16 cellular contexts compared by ENCODE assay signal in genomic region chr1:246503341-246503740, GRCh38. TPM values are rescaled to one million over a fixed set of nuclear protein-coding genes. Genes with fewer than 3 reads are reported as not detected.
A peak's percentile ranks its signal among the peaks of the same experiment; 100 is the strongest.
DNase-seq lines count a peak whose midpoint lies in the region; ATAC-seq and TF ChIP-seq lines count a peak whose summit lies in the region.
"Had no signal": no experiment of that assay in that cellular context is flagged by ENCODE, and none has a peak within 500 bp of the region (broad histone marks: within the 10 kb centered on the region; RNA-seq: fewer than 3 reads in every experiment).

No MANE protein-coding gene starts in this region.

- no peak overlapping the region for H3K4me3 ChIP-seq in breast epithelium
- H3K4me3 ChIP-seq in epithelial cell of esophagus (ENCODE audit: low read length) = no peak overlapping the region
- H3K4me3 ChIP-seq: right lobe of liver had no signal

- no peaks in the 10 kb centered on the region for H3K9me3 ChIP-seq in breast epithelium
- H3K9me3 ChIP-seq: Caco-2, right lobe of liver had no signal

- peak overlapping the region; percentile 34 for H3K27ac Mint-ChIP-seq in MCF 10A (ENCODE audit: low read depth, unreplicated experiment)
- H3K27ac Mint-ChIP-seq: activated T-helper 2 cell treated with anti-CD3 and anti-CD28 coated beads, Interferon-gamma antibody, Interleukin-2, Interleukin-4, amounts not matched to agents 10 μg/mL and 5 μg/mL and 100 μg/mL, durations not matched to agents 14 hours and 24 hours and 36 hours had no signal

- H3K4me3 Mint-ChIP-seq in MCF 10A (ENCODE audit: unreplicated experiment) = no peak overlapping the region

- H3K27me3 Mint-ChIP-seq in MCF 10A (ENCODE audit: insufficient read depth, unreplicated experiment) = no peaks in the 10 kb centered on the region

- DNase-seq in MCF 10A (ENCODE audit: unreplicated experiment) (peak; percentile 56), breast epithelium (ENCODE audit: low spot score in 2 of 2) (no peak), NCI-H748 treated with DMSO at 0.1 percent for 48 hours (lab: John Stamatoyannopoulos, UW) (peak; percentile 23), epithelial cell of esophagus (ENCODE audit: low read depth) (peak; percentile 93), GF-D8 (lab: John Stamatoyannopoulos, UW) (no peak), NCI-H187 (lab: John Stamatoyannopoulos, UW) (no peak)
- no peak for DNase-seq in activated CD4-positive, alpha-beta T cell treated with anti-CD3 and anti-CD28 coated beads, Interleukin-2, amount 50 U/mL, for 48 hours
- DNase-seq: activated CD8-positive, alpha-beta memory T cell treated with anti-CD3 and anti-CD28 coated beads for 24 hours; Caco-2; mesenchymal stem cell; NCI-H2081 treated with DMSO at 0.1 percent for 48 hours; right lobe of liver; stimulated activated CD4-positive, alpha-beta T cell treated with anti-CD3 and anti-CD28 coated beads, Interleukin-4, amount 100 ng/mL, for 4 hours; trophoblast cell had no signal

- TF ChIP-seq CTCF in MCF 10A (IDR thresholded peaks at IDR 0.05; ENCODE audit: unreplicated experiment) (no peak), breast epithelium (IDR thresholded peaks at IDR 0.05) (no peak), epithelial cell of esophagus (IDR thresholded peaks at IDR 0.05; ENCODE audit: insufficient read depth, low read depth, low read length, missing control alignments) (no peak)

- BruUV-seq in MCF 10A (replicated peaks; lab: Mats Ljungman, UMichigan) = no TSS peak

- H3K4me1 Mint-ChIP-seq in MCF 10A (ENCODE audit: insufficient read depth, unreplicated experiment) = peaks cover 35% of the 10 kb centered on the region

- H3K9me3 Mint-ChIP-seq in MCF 10A (ENCODE audit: unreplicated experiment) = no peaks in the 10 kb centered on the region
- H3K9me3 Mint-ChIP-seq: activated T-helper 2 cell treated with anti-CD3 and anti-CD28 coated beads, Interferon-gamma antibody, Interleukin-2, Interleukin-4, amounts not matched to agents 10 μg/mL and 5 μg/mL and 100 μg/mL, durations not matched to agents 14 hours and 24 hours and 36 hours had no signal

- no peaks in the 10 kb centered on the region for H3K4me1 ChIP-seq in breast epithelium
- H3K4me1 ChIP-seq: right lobe of liver had no signal

- intact Hi-C loops in MCF 10A (cut with micrococcal nuclease) = no loop called here
- intact Hi-C loops in breast epithelium (cut with DNase I; ENCODE audit: low total_unique reads) = no loop called here

- no peaks in the 10 kb centered on the region for H3K36me3 ChIP-seq in breast epithelium
- H3K36me3 ChIP-seq: right lobe of liver had no signal

- POLR2A ChIA-PET in MCF 10A (lab: Yijun Ruan, JAX) = interaction anchor here (0.7 to 1.2 kb wide), 3 partner anchors 9 to 215 kb away, joined by 3 to 4 read pairs (median 3); no protein-coding TSS in a partner anchor

- no peak for TF ChIP-seq POLR2A in breast epithelium (IDR thresholded peaks at IDR 0.05)

- H3K27ac ChIP-seq in breast epithelium = peak overlapping the region in 1 of 2 donors; percentile 40
- H3K27ac ChIP-seq: right lobe of liver had no signal

- ATAC-seq in HG02870 (IDR thresholded peaks at IDR 0.05; ENCODE audit: unreplicated experiment) = no peak
- ATAC-seq: right lobe of liver had no signal

- peaks cover 8% of the 10 kb centered on the region for H3K36me3 Mint-ChIP-seq in MCF 10A (ENCODE audit: insufficient read depth, unreplicated experiment)

- CTCF ChIA-PET in MCF 10A (lab: Yijun Ruan, JAX) = interaction anchor here (0.7 to 1.0 kb wide), 3 partner anchors 11 to 197 kb away, joined by 3 to 6 read pairs (median 4); no protein-coding TSS in a partner anchor

- no peaks in the 10 kb centered on the region for H3K27me3 ChIP-seq in breast epithelium
- H3K27me3 ChIP-seq: right lobe of liver had no signal

RNA-seq across cellular contexts. Expression of gene SMYD3, which starts 3.7 kb away (rescaled TPM):
- total RNA-seq in MCF 10A (2022) (21.4 and 26.9 TPM in 2 replicates), breast epithelium (10 to 100 TPM; 16.8 to 28.8 (median 19.5) TPM)

Comparison
In these comparisons a context has a peak if more than half of its experiments do, and no peak if none do; other contexts are left out.
1. DNase-seq: peak in MCF 10A (single experiment), NCI-H748 treated with DMSO at 0.1 percent for 48 hours (single experiment) and epithelial cell of esophagus (single experiment); none in breast epithelium (0 of 2), activated CD4-positive, alpha-beta T cell treated with anti-CD3 and anti-CD28 coated beads, Interleukin-2, amount 50 U/mL, for 48 hours (0 of 2), GF-D8 (single experiment) and NCI-H187 (0 of 2).